20 cellular contexts compared by ENCODE assay signal in the genomic region with DNA sequence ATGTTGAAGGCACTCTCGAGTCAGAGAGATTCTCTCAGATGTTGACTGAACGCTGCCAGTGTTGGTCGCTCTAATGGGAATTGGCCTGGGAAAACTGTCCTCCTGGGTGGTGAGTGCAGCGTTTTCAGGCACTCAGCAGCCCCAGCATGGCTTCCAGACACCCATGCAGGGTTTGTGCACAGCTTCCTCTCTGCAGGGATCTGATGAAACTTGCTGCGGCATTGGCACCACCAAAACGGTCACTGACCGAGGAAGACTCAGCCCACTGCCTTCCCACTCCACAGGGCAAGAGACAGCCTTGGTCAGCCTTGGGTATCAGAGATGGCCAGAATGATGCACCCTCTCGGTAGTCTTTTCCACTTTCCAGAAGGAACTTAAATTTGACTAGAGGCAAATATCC.
DNase-seq lines count a peak whose midpoint lies in the region; ATAC-seq and TF ChIP-seq lines count a peak whose summit lies in the region.
"Had no signal": no experiment of that assay in that cellular context is flagged by ENCODE, and none has a peak within 500 bp of the region (broad histone marks: within the 10 kb centered on the region; RNA-seq: fewer than 3 reads in every experiment).

No MANE protein-coding gene starts in this region.

- no peaks in the 10 kb centered on the region for H3K36me3 Mint-ChIP-seq in WTC11
- H3K36me3 Mint-ChIP-seq: CD8-positive, alpha-beta memory T cell had no signal

- WGBS in right lobe of liver (ENCODE audit: insufficient coverage, low coverage, low lambda C conversion rate, missing lambda C conversion rate), result 88% methylated on average over 4 of the region's 8 CpGs

- TF ChIP-seq CTCF in right atrium auricular region (IDR thresholded peaks at IDR 0.05) (no peak), lower lobe of right lung (IDR thresholded peaks at IDR 0.05) (no peak), WTC11 (IDR thresholded peaks at IDR 0.05) (no peak), right lobe of liver (IDR thresholded peaks at IDR 0.05) (no peak)

- H3K27ac ChIP-seq in right atrium auricular region (no peak overlapping the region), lower lobe of right lung (no peak overlapping the region), right lobe of liver (no peak overlapping the region)
- H3K27ac ChIP-seq: BLaER1, KMS-11, SJSA1 had no signal

- DNase-seq in right atrium auricular region (ENCODE audit: low spot score) (peak; percentile 55), Right ventricle myocardium superior (no peak), NOMO-1 treated with DMSO at 0.1 percent for 48 hours (lab: John Stamatoyannopoulos, UW; ENCODE audit: unreplicated experiment) (peak; percentile 20), lower lobe of right lung (peak; percentile 54), WTC11 (ENCODE audit: low spot score) (no peak), right lobe of liver (no peak), A172 (ENCODE audit: low spot score) (no peak), globus pallidus (ENCODE audit: low spot score) (no peak)
- DNase-seq: CD8-positive, alpha-beta memory T cell; DMS53; EL; GOT3; NCI-H1105; NCI-H2081; NCI-H2171 treated with DMSO at 0.1 percent for 48 hours; PC-3; RPMI8226 had no signal

- H3K4me1 ChIP-seq in right atrium auricular region, result no peaks in the 10 kb centered on the region
- no peaks in the 10 kb centered on the region for H3K4me1 ChIP-seq in lower lobe of right lung
- peaks cover 0 to 12% (median 0%) of the 10 kb centered on the region in 4 donors for H3K4me1 ChIP-seq in right lobe of liver
- H3K4me1 ChIP-seq: BLaER1 had no signal

- CTCF ChIA-PET in WTC11 (lab: Charles Lee), result no interaction called here

- no peak for TF ChIP-seq POLR2A in right lobe of liver (IDR thresholded peaks at IDR 0.05)

- ATAC-seq in Right ventricle myocardium superior (ENCODE audit: poor library complexity) (no peak), lower lobe of right lung (peak; percentile 38 to 65), WTC11 (no peak), right lobe of liver (no peak)
- ATAC-seq: PC-3 had no signal

- H3K4me3 Mint-ChIP-seq in WTC11, result no peak overlapping the region
- H3K4me3 Mint-ChIP-seq: CD8-positive, alpha-beta memory T cell had no signal

- no peaks in the 10 kb centered on the region for H3K9me3 Mint-ChIP-seq in WTC11

- H3K27me3 Mint-ChIP-seq in WTC11 (ENCODE audit: low read depth), result no peaks in the 10 kb centered on the region

- no peaks in the 10 kb centered on the region for H3K9me3 ChIP-seq in right atrium auricular region
- H3K9me3 ChIP-seq in lower lobe of right lung, result no peaks in the 10 kb centered on the region
- no peaks in the 10 kb centered on the region for H3K9me3 ChIP-seq in right lobe of liver
- H3K9me3 ChIP-seq: SJSA1 had no signal

- H3K27ac Mint-ChIP-seq in WTC11, result no peak overlapping the region
- H3K27ac Mint-ChIP-seq: CD8-positive, alpha-beta memory T cell had no signal

- H3K27me3 ChIP-seq in right atrium auricular region (no peaks in the 10 kb centered on the region), lower lobe of right lung (ENCODE audit: low read depth) (no peaks in the 10 kb centered on the region), right lobe of liver (no peaks in the 10 kb centered on the region)
- H3K27me3 ChIP-seq: BLaER1, SJSA1 had no signal

- intact Hi-C loops in Right ventricle myocardium superior (cut with DNase I) (no loop called here), lower lobe of right lung (cut with DNase I) (no loop called here), right lobe of liver (cut with DNase I) (no loop called here)

- H3K4me3 ChIP-seq in right atrium auricular region, result no peak overlapping the region
- no peak overlapping the region for H3K4me3 ChIP-seq in lower lobe of right lung
- H3K4me3 ChIP-seq in right lobe of liver, result no peak overlapping the region
- H3K4me3 ChIP-seq: BLaER1, SJSA1 had no signal

- H3K36me3 ChIP-seq in right atrium auricular region (no peaks in the 10 kb centered on the region), lower lobe of right lung (no peaks in the 10 kb centered on the region), right lobe of liver (no peaks in the 10 kb centered on the region)
- H3K36me3 ChIP-seq: BLaER1, SJSA1 had no signal

- peaks cover 8% of the 10 kb centered on the region for H3K4me1 Mint-ChIP-seq in WTC11
- H3K4me1 Mint-ChIP-seq: CD8-positive, alpha-beta memory T cell had no signal

- POLR2A ChIA-PET in WTC11 (lab: Charles Lee), result no interaction called here

TF ChIP-seq in WTC11, 78 proteins besides CTCF, POLR2A, EP300 and RAD21:
- TF ChIP-seq ATF1 (CRISPR knock-in tag; IDR thresholded peaks at IDR 0.05), result no peak
- no peak for TF ChIP-seq ZNF317 (CRISPR knock-in tag; IDR thresholded peaks at IDR 0.05; ENCODE audit: borderline replicate concordance, low read depth)

Comparison
In these comparisons a context has a peak if more than half of its experiments do, and no peak if none do; other contexts are left out.
1. DNase-seq: peak in right atrium auricular region (single experiment), NOMO-1 treated with DMSO at 0.1 percent for 48 hours (single experiment) and lower lobe of right lung (single experiment); none in Right ventricle myocardium superior (single experiment), WTC11 (single experiment), right lobe of liver (0 of 3), A172 (single experiment) and globus pallidus (single experiment).
2. ATAC-seq: peak in lower lobe of right lung (2 of 2); none in Right ventricle myocardium superior (single experiment), WTC11 (single experiment) and right lobe of liver (0 of 4).